ENCODE assay signal across 13 cellular contexts in genomic region chr5:132394681-132395259, GRCh38. TPM values are rescaled to one million over a fixed set of nuclear protein-coding genes. Genes with fewer than 3 reads are reported as not detected.
DNase-seq lines count a peak whose midpoint lies in the region; ATAC-seq and TF ChIP-seq lines count a peak whose summit lies in the region.
"Had no signal": no experiment of that assay in that cellular context is flagged by ENCODE, and none has a peak within 500 bp of the region (broad histone marks: within the 10 kb centered on the region; RNA-seq: fewer than 3 reads in every experiment).

No MANE protein-coding gene starts in this region.

- intact Hi-C loops in prostate gland (cut with DNase I) = no loop called here

- DNase-seq in GM10266 (ENCODE audit: extremely low spot score) (peak; percentile 43), NCI-H128 (lab: John Stamatoyannopoulos, UW; ENCODE audit: unreplicated experiment) (peak; percentile 19), kidney glomerular epithelial cell (lab: John Stamatoyannopoulos, UW) (peak; percentile 53), Ammon's horn (ENCODE audit: low spot score) (no peak), prostate gland (ENCODE audit: low spot score) (no peak), occipital lobe (lab: John Stamatoyannopoulos, UW) (no peak), foreskin fibroblast (no peak)
- DNase-seq: activated CD4-positive, alpha-beta T cell treated with anti-CD3 and anti-CD28 coated beads for 4 hours; EL; NCI-H524; nucleus accumbens had no signal

- H3K4me3 ChIP-seq in prostate gland (no peak overlapping the region), foreskin fibroblast (ENCODE audit: low read depth in 1 of 2, low read length in 2 of 2) (no peak overlapping the region)
- H3K4me3 ChIP-seq: gastroesophageal sphincter had no signal

- H3K27me3 ChIP-seq in prostate gland (replicated peaks; ENCODE audit: insufficient read depth) = no peaks in the 10 kb centered on the region
- H3K27me3 ChIP-seq: gastroesophageal sphincter had no signal

- H3K4me1 ChIP-seq in prostate gland (replicated peaks) = no peaks in the 10 kb centered on the region

- TF ChIP-seq CTCF in GM10266 (IDR thresholded peaks at IDR 0.05; ENCODE audit: control insufficient read depth, insufficient read depth, low read depth, missing control alignments) (no peak), prostate gland (IDR thresholded peaks at IDR 0.05) (no peak), foreskin fibroblast (IDR thresholded peaks at IDR 0.05; ENCODE audit: low read depth, low read length) (no peak)

- no peaks in the 10 kb centered on the region for H3K36me3 ChIP-seq in prostate gland

- no peaks in the 10 kb centered on the region for H3K9me3 ChIP-seq in prostate gland
- H3K9me3 ChIP-seq: gastroesophageal sphincter had no signal

- no peak for TF ChIP-seq POLR2A in prostate gland (IDR thresholded peaks at IDR 0.05)

- H3K27ac ChIP-seq in prostate gland = no peak overlapping the region
- H3K27ac ChIP-seq: gastroesophageal sphincter had no signal

- WGBS in prostate gland = 50% methylated on average over 4 of the region's 4 CpGs

- peak; percentile 82 for ATAC-seq in GM21576 (IDR thresholded peaks at IDR 0.05; ENCODE audit: unreplicated experiment)
- ATAC-seq: gastroesophageal sphincter had no signal

RNA-seq across cellular contexts. Expression of gene SLC22A5, which starts 25.3 kb away (rescaled TPM):
- 10 to 100 TPM; 26.2 to 37.5 TPM for total RNA-seq in prostate gland
- total RNA-seq in occipital lobe = 10.5 TPM

Comparison
In these comparisons a context has a peak if more than half of its experiments do, and no peak if none do; other contexts are left out.
1. DNase-seq: peak in GM10266 (single experiment), NCI-H128 (single experiment) and kidney glomerular epithelial cell (single experiment); none in Ammon's horn (single experiment), prostate gland (single experiment), occipital lobe (single experiment) and foreskin fibroblast (0 of 2).